1 cellular context compared by ENCODE assay signal in the genomic region with DNA sequence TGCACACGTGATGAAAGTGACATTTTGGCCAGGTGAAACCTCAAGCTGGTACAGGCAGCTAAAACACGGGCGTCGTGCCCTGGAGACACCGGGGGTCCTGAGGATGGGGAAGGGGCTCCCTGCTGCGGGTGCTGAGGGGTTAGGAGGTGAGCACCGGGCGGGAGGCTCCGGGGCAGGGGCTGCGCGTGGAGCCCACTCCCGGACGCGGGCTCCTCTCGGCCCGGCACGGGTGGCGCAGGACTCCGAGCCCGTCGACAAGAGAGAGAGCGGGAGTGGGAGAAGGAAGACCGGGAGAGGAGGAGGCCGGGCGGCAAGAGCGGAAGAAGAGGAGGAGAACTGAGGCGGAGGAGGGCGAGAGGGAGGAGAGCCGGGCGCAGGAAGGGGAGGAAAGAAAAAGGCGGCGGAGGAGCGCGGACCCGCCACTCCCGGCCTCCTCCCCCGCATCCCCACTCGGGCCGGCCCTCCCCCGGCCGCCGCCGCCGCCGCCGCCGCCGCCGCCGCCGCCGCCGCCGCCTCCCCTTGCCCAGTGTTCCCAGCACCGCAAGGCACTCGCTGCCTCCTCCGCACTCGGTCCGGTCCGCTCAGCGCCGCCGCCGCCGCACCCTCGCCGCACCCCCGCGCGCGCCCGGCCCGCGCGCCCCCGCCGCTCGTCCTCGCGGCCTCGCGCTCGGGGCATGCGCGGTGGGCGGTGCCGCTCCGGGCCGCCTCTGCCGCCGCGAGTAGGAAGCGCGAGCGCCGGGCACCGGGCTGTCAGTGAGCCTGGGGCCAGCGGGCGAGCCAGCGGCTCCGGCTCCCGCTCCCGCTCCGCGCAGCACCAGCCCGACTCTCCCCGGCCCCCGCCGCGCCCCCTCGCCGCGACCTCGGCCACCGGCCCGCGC.
TF ChIP-seq lines count a peak whose summit lies in the region.

Gene PRKCA (plus strand): TSS at position 750 of the 878 bp plus-strand sequence.

TF ChIP-seq in HEK293, 187 proteins besides CTCF, POLR2A, EP300 and RAD21 (continued from another document):
- peak; percentile 72 for TF ChIP-seq ZNF335 (tag by site-specific recombination; conservative IDR thresholded peaks at IDR 0.05)
- peak; percentile 20; the same call in 1 of the 2 replicates for TF ChIP-seq ZBTB6 (tag by site-specific recombination; IDR thresholded peaks at IDR 0.05)
- no peak for TF ChIP-seq ZNF571 (tag by site-specific recombination; IDR thresholded peaks at IDR 0.05)
- no peak for TF ChIP-seq ZNF549 (tag by site-specific recombination; IDR thresholded peaks at IDR 0.05)
- no peak for TF ChIP-seq ZNF48 (tag by site-specific recombination; IDR thresholded peaks at IDR 0.05)
- TF ChIP-seq, protein P1, sequence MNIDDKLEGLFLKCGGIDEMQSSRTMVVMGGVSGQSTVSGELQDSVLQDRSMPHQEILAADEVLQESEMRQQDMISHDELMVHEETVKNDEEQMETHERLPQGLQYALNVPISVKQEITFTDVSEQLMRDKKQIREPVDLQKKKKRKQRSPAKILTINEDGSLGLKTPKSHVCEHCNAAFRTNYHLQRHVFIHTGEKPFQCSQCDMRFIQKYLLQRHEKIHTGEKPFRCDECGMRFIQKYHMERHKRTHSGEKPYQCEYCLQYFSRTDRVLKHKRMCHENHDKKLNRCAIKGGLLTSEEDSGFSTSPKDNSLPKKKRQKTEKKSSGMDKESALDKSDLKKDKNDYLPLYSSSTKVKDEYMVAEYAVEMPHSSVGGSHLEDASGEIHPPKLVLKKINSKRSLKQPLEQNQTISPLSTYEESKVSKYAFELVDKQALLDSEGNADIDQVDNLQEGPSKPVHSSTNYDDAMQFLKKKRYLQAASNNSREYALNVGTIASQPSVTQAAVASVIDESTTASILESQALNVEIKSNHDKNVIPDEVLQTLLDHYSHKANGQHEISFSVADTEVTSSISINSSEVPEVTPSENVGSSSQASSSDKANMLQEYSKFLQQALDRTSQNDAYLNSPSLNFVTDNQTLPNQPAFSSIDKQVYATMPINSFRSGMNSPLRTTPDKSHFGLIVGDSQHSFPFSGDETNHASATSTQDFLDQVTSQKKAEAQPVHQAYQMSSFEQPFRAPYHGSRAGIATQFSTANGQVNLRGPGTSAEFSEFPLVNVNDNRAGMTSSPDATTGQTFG (tag by site-specific recombination; IDR thresholded peaks at IDR 0.05; ENCODE audit: borderline replicate concordance) = no peak
- 0 out of 2 replicates have a peak, but pooled peaks have one; percentile 29 for TF ChIP-seq IKZF3 (tag by site-specific recombination; IDR thresholded peaks at IDR 0.05)
- no peak for TF ChIP-seq ZNF830 (tag by site-specific recombination; IDR thresholded peaks at IDR 0.05; ENCODE audit: low read depth)
- peak; percentile 27; the same call in 1 of the 2 replicates for TF ChIP-seq ZBTB17 (tag by site-specific recombination; IDR thresholded peaks at IDR 0.05)
- no peak for TF ChIP-seq ZBTB10 (tag by site-specific recombination; IDR thresholded peaks at IDR 0.05)
- peak; percentile 60 for TF ChIP-seq KLF17 (tag by site-specific recombination; IDR thresholded peaks at IDR 0.05)
- no peak for TF ChIP-seq ZNF624 (tag by site-specific recombination; IDR thresholded peaks at IDR 0.05)
- no peak for TF ChIP-seq ZNF354C (tag by site-specific recombination; IDR thresholded peaks at IDR 0.05; ENCODE audit: borderline replicate concordance, low read depth)
- TF ChIP-seq, protein P2, sequence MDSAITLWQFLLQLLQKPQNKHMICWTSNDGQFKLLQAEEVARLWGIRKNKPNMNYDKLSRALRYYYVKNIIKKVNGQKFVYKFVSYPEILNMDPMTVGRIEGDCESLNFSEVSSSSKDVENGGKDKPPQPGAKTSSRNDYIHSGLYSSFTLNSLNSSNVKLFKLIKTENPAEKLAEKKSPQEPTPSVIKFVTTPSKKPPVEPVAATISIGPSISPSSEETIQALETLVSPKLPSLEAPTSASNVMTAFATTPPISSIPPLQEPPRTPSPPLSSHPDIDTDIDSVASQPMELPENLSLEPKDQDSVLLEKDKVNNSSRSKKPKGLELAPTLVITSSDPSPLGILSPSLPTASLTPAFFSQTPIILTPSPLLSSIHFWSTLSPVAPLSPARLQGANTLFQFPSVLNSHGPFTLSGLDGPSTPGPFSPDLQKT (IDR thresholded peaks at IDR 0.05; ENCODE audit: borderline replicate concordance, low read depth, low read length) = no peak
- TF ChIP-seq ZNF747 (tag by site-specific recombination; IDR thresholded peaks at IDR 0.05) = no peak
- no peak for TF ChIP-seq ZNF560 (tag by site-specific recombination; IDR thresholded peaks at IDR 0.05; ENCODE audit: borderline replicate concordance)
- TF ChIP-seq, protein P3, sequence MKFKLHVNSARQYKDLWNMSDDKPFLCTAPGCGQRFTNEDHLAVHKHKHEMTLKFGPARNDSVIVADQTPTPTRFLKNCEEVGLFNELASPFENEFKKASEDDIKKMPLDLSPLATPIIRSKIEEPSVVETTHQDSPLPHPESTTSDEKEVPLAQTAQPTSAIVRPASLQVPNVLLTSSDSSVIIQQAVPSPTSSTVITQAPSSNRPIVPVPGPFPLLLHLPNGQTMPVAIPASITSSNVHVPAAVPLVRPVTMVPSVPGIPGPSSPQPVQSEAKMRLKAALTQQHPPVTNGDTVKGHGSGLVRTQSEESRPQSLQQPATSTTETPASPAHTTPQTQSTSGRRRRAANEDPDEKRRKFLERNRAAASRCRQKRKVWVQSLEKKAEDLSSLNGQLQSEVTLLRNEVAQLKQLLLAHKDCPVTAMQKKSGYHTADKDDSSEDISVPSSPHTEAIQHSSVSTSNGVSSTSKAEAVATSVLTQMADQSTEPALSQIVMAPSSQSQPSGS (tag by site-specific recombination; IDR thresholded peaks at IDR 0.05; ENCODE audit: low read depth) = no peak
- TF ChIP-seq, protein P4, sequence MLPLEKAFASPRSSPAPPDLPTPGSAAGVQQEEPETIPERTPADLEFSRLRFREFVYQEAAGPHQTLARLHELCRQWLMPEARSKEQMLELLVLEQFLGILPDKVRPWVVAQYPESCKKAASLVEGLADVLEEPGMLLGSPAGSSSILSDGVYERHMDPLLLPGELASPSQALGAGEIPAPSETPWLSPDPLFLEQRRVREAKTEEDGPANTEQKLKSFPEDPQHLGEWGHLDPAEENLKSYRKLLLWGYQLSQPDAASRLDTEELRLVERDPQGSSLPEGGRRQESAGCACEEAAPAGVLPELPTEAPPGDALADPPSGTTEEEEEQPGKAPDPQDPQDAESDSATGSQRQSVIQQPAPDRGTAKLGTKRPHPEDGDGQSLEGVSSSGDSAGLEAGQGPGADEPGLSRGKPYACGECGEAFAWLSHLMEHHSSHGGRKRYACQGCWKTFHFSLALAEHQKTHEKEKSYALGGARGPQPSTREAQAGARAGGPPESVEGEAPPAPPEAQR (tag by site-specific recombination; IDR thresholded peaks at IDR 0.05) = no peak
- TF ChIP-seq ZNF175 (tag by site-specific recombination; IDR thresholded peaks at IDR 0.05) = no peak
- TF ChIP-seq ZSCAN23 (tag by site-specific recombination; IDR thresholded peaks at IDR 0.05) = no peak
- TF ChIP-seq, protein P5, sequence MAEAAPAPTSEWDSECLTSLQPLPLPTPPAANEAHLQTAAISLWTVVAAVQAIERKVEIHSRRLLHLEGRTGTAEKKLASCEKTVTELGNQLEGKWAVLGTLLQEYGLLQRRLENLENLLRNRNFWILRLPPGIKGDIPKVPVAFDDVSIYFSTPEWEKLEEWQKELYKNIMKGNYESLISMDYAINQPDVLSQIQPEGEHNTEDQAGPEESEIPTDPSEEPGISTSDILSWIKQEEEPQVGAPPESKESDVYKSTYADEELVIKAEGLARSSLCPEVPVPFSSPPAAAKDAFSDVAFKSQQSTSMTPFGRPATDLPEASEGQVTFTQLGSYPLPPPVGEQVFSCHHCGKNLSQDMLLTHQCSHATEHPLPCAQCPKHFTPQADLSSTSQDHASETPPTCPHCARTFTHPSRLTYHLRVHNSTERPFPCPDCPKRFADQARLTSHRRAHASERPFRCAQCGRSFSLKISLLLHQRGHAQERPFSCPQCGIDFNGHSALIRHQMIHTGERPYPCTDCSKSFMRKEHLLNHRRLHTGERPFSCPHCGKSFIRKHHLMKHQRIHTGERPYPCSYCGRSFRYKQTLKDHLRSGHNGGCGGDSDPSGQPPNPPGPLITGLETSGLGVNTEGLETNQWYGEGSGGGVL (tag by site-specific recombination; IDR thresholded peaks at IDR 0.05) = peak; percentile 91
- no peak; the same call in 1 of the 2 replicates for TF ChIP-seq MZF1 (tag by site-specific recombination; IDR thresholded peaks at IDR 0.05; ENCODE audit: borderline replicate concordance)
- peak; percentile 65 for TF ChIP-seq ZNF341 (tag by site-specific recombination; IDR thresholded peaks at IDR 0.05; ENCODE audit: low read depth)
- TF ChIP-seq PRDM1 (tag by site-specific recombination; IDR thresholded peaks at IDR 0.05) = peak; percentile 58
- TF ChIP-seq KLF8 (tag by site-specific recombination; IDR thresholded peaks at IDR 0.05) = peak; percentile 46; the same call in 1 of the 2 replicates
- TF ChIP-seq ZSCAN16 (tag by site-specific recombination; IDR thresholded peaks at IDR 0.05) = no peak
- no peak for TF ChIP-seq ZNF174 (tag by site-specific recombination; IDR thresholded peaks at IDR 0.05)
- no peak for TF ChIP-seq ZNF169 (tag by site-specific recombination; IDR thresholded peaks at IDR 0.05)
- TF ChIP-seq ZNF266 (tag by site-specific recombination; IDR thresholded peaks at IDR 0.05; ENCODE audit: low read depth) = no peak
- TF ChIP-seq HIC1 (tag by site-specific recombination; IDR thresholded peaks at IDR 0.05) = peak; percentile 32; the same call in 1 of the 2 replicates
- TF ChIP-seq SP3 (tag by site-specific recombination; IDR thresholded peaks at IDR 0.05) = peak; percentile 50
